ENCODE assay signal across 20 cellular contexts in the genomic region with DNA sequence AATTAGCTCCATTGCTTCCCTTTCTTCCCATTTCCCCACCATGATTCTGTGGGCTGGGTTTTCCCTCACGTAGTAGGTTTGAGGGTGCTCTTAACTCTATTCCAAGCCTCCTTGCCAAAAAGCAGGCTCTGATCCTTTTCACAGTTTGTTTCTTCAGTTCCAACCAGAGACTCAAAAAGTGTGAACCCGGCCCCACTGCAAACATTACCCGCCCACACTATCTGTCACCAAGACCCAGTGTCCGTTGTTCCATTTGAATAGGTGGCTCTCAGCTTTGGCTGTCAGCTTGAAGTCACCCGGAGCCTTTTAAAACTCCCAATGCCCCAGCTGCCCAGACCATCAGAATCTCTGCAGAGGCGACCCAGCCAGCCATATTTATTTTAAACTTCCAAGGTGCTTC. TPM values are rescaled to one million over a fixed set of nuclear protein-coding genes. Genes with fewer than 3 reads are reported as not detected.
DNase-seq lines count a peak whose midpoint lies in the region; ATAC-seq and TF ChIP-seq lines count a peak whose summit lies in the region.
"Had no signal": no experiment of that assay in that cellular context is flagged by ENCODE, and none has a peak within 500 bp of the region (broad histone marks: within the 10 kb centered on the region; RNA-seq: fewer than 3 reads in every experiment).

No MANE protein-coding gene starts in this region.

- H3K27ac Mint-ChIP-seq in nephron progenitor cell: peak overlapping the region; percentile 43
- H3K27ac Mint-ChIP-seq in stimulated activated naive B cell treated with anti-CD40 and anti-IgM and Interleukin-4, amounts not matched to agents 10 μg/mL and 1 μg/mL and 100 μg/mL, for 72 hours: no peak overlapping the region
- H3K27ac Mint-ChIP-seq: CD4-positive, CD25-positive, alpha-beta regulatory T cell had no signal

- H3K9me3 Mint-ChIP-seq in nephron progenitor cell: no peaks in the 10 kb centered on the region
- no peaks in the 10 kb centered on the region for H3K9me3 Mint-ChIP-seq in stimulated activated naive B cell treated with anti-CD40 and anti-IgM and Interleukin-4, amounts not matched to agents 10 μg/mL and 1 μg/mL and 100 μg/mL, for 72 hours

- peaks cover 45% of the 10 kb centered on the region for H3K4me1 Mint-ChIP-seq in nephron progenitor cell
- peaks cover 15 to 22% of the 10 kb centered on the region in 2 donors for H3K4me1 Mint-ChIP-seq in stimulated activated naive B cell treated with anti-CD40 and anti-IgM and Interleukin-4, amounts not matched to agents 10 μg/mL and 1 μg/mL and 100 μg/mL, for 72 hours

- CTCF ChIA-PET in HEK293 (lab: Yijun Ruan, JAX): interaction anchor here (1.2 kb wide), 1 partner anchor 180 kb away, joined by 4 read pairs; no protein-coding TSS in a partner anchor

- H3K9me3 ChIP-seq in HEK293 (ENCODE audit: control insufficient read depth, insufficient read depth, low read depth, low read length) (no peaks in the 10 kb centered on the region), uterus (no peaks in the 10 kb centered on the region)
- H3K9me3 ChIP-seq: A549 had no signal

- TF ChIP-seq POLR2A in uterus (IDR thresholded peaks at IDR 0.05): no peak

- H3K4me3 ChIP-seq in HEK293 (ENCODE audit: low read depth, low read length) (no peak overlapping the region), uterus (no peak overlapping the region)
- H3K4me3 ChIP-seq: A549, K562 had no signal

- no peak overlapping the region for H3K27ac ChIP-seq in HEK293 (ENCODE audit: extremely low read depth, low read depth, low read length)
- peak overlapping the region; percentile 0 for H3K27ac ChIP-seq in caudate nucleus (ENCODE audit: low read depth, low read length)
- peak overlapping the region; percentile 22 to 93 for H3K27ac ChIP-seq in uterus
- H3K27ac ChIP-seq: A549, HL-60 had no signal

- TF ChIP-seq CTCF in HEK293 (tag by site-specific recombination; IDR thresholded peaks at IDR 0.05) (no peak), nephron progenitor cell (IDR thresholded peaks at IDR 0.05) (no peak), uterus (IDR thresholded peaks at IDR 0.05) (no peak)

- no peak overlapping the region for H3K4me3 Mint-ChIP-seq in nephron progenitor cell
- H3K4me3 Mint-ChIP-seq in stimulated activated naive B cell treated with anti-CD40 and anti-IgM and Interleukin-4, amounts not matched to agents 10 μg/mL and 1 μg/mL and 100 μg/mL, for 72 hours: no peak overlapping the region
- H3K4me3 Mint-ChIP-seq: CD4-positive, CD25-positive, alpha-beta regulatory T cell had no signal

- H3K36me3 Mint-ChIP-seq in nephron progenitor cell (ENCODE audit: low read depth): peaks cover 19% of the 10 kb centered on the region
- H3K36me3 Mint-ChIP-seq in stimulated activated naive B cell treated with anti-CD40 and anti-IgM and Interleukin-4, amounts not matched to agents 10 μg/mL and 1 μg/mL and 100 μg/mL, for 72 hours: peaks cover 0 to 3% of the 10 kb centered on the region in 2 donors
- H3K36me3 Mint-ChIP-seq: CD4-positive, CD25-positive, alpha-beta regulatory T cell had no signal

- H3K27me3 ChIP-seq in uterus: no peaks in the 10 kb centered on the region

- no peak for ATAC-seq in stimulated activated naive B cell treated with anti-CD40 and anti-IgM and Interleukin-4, amounts not matched to agents 10 μg/mL and 1 μg/mL and 100 μg/mL, for 72 hours (replicated peaks)
- no peak for ATAC-seq in HG03520 (IDR thresholded peaks at IDR 0.05; ENCODE audit: unreplicated experiment)
- ATAC-seq: A549, K562, Panc1 had no signal

- H3K4me1 ChIP-seq in HEK293 (ENCODE audit: control insufficient read depth, insufficient read depth, low read length) (peaks cover 25% of the 10 kb centered on the region; the same call in 1 of the 2 replicates), uterus (peaks cover 5 to 6% of the 10 kb centered on the region in 2 donors)

- H3K27me3 Mint-ChIP-seq in nephron progenitor cell (ENCODE audit: low read depth, poor library complexity): peaks cover 18% of the 10 kb centered on the region
- H3K27me3 Mint-ChIP-seq in stimulated activated naive B cell treated with anti-CD40 and anti-IgM and Interleukin-4, amounts not matched to agents 10 μg/mL and 1 μg/mL and 100 μg/mL, for 72 hours: peaks cover 38 to 51% of the 10 kb centered on the region in 2 donors

- H3K36me3 ChIP-seq in HEK293 (ENCODE audit: control insufficient read depth in 2 of 2, insufficient read depth in 1 of 2, low read length in 2 of 2) (peaks cover 0 to 3% of the 10 kb centered on the region in 2 experiments; a peak in 1 of 3 replicates), uterus (no peaks in the 10 kb centered on the region)

- DNase-seq in caudate nucleus (lab: John Stamatoyannopoulos, UW) (no peak), nephron progenitor cell (no peak), uterus (no peak), HK-2 (ENCODE audit: unreplicated experiment) (no peak)
- no peak for DNase-seq in stimulated activated naive B cell treated with anti-CD40 and anti-IgM and Interleukin-4, amounts not matched to agents 10 μg/mL and 1 μg/mL and 100 μg/mL, for 72 hours
- DNase-seq: CD4-positive, CD25-positive, alpha-beta regulatory T cell; DMS153; DND-41; NCI-H1105 treated with DMSO at 0.1 percent for 48 hours; NCI-H2029; NCI-H526 treated with DMSO at 0.1 percent for 48 hours; SHP77 treated with DMSO at 0.1 percent for 48 hours had no signal

- POLR2A ChIA-PET in HEK293 (lab: Yijun Ruan, JAX): interaction anchor here (0.9 kb wide), 1 partner anchor 30 kb away, joined by 3 read pairs; no protein-coding TSS in a partner anchor

- intact Hi-C loops in uterus (cut with DNase I; ENCODE audit: low total_unique reads): no loop called here

TF ChIP-seq in HEK293, 187 proteins besides CTCF, POLR2A, EP300 and RAD21:
- TF ChIP-seq IKZF3 (tag by site-specific recombination; IDR thresholded peaks at IDR 0.05) (no peak), ZFHX2 (tag by site-specific recombination; conservative IDR thresholded peaks at IDR 0.05) (0 out of 2 replicates have a peak, but pooled peaks have one; percentile 19)
TF ChIP-seq in HEK293: peak in this region for 1.

RNA-seq across cellular contexts. Expression of gene NAA20, which starts 11.8 kb away (rescaled TPM):
- 10 to 100 TPM; 24.7 to 55.7 (median 35.2) TPM for total RNA-seq in uterus

RNA-seq across cellular contexts. Expression of gene CRNKL1, which starts 46.9 kb away (rescaled TPM):
- 10 to 100 TPM; 21.8 to 58.4 (median 38.4) TPM for total RNA-seq in uterus

RNA-seq across cellular contexts. Expression of gene CFAP61, which starts 47.0 kb away (rescaled TPM):
- total RNA-seq in uterus: 1 to 10 TPM in 3 of 4 donors, not detected in 1; 3.0 to 8.2 (median 7.5) TPM
- total RNA-seq: CD4-positive, CD25-positive, alpha-beta regulatory T cell; HT-29; K562; T-helper 1 cell treated with Interleukin-12 subunit alpha and Interleukin-12 subunit beta and Interleukin-4 antibody, amounts not matched to agents 30 ng/mL and 1 ng/mL, for 36 hours had no signal
